ENCODE assay signal across 18 cellular contexts in the genomic region with DNA sequence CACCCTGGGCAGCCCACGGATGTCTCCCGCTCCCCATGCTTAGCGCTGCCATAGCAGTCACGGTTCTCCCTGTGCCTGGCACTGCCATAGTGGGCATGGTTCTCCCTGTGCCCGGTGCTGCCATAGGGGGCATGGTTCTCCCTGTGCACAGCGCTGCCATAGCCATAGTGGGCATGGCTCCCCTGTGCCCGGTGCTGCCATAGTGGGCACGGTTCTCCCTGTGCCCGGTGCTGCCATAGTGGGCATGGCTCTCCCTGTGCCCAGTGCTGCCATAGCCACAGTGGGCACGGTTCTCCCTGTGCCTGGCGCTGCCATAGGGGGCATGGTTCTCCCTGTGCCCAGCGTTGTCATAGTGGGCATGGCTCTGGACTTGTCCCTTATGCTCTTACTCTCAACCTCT. TPM values are rescaled to one million over a fixed set of nuclear protein-coding genes. Genes with fewer than 3 reads are reported as not detected.
DNase-seq lines count a peak whose midpoint lies in the region; ATAC-seq and TF ChIP-seq lines count a peak whose summit lies in the region.
"Had no signal": no experiment of that assay in that cellular context is flagged by ENCODE, and none has a peak within 500 bp of the region (broad histone marks: within the 10 kb centered on the region; RNA-seq: fewer than 3 reads in every experiment).

No MANE protein-coding gene starts in this region.

- TF ChIP-seq CTCF in HEK293 (tag by site-specific recombination; IDR thresholded peaks at IDR 0.05) (no peak), endothelial cell (IDR thresholded peaks at IDR 0.05; ENCODE audit: unreplicated experiment) (no peak), spleen (IDR thresholded peaks at IDR 0.05 in 8 of 11, conservative IDR thresholded peaks at IDR 0.05 in 3 of 11) (no peak), mesothelial cell of epicardium (IDR thresholded peaks at IDR 0.05; ENCODE audit: unreplicated experiment) (no peak)

- no peak overlapping the region for H3K27ac Mint-ChIP-seq in T-helper 17 cell
- no peak overlapping the region for H3K27ac Mint-ChIP-seq in endothelial cell (ENCODE audit: unreplicated experiment)
- peak overlapping the region; percentile 82 for H3K27ac Mint-ChIP-seq in stimulated activated effector memory CD8-positive, alpha-beta T cell treated with anti-CD3 and anti-CD28 coated beads, Interleukin-12 subunit alpha, Interleukin-12 subunit beta, amount 100 ng/mL, for 72 hours
- H3K27ac Mint-ChIP-seq in mesothelial cell of epicardium, result no peak overlapping the region
- H3K27ac Mint-ChIP-seq: CD4-positive, alpha-beta T cell; GM23338 had no signal

- H3K4me3 ChIP-seq in HEK293 (ENCODE audit: low read depth, low read length) (no peak overlapping the region), spleen (no peak overlapping the region)
- H3K4me3 ChIP-seq: GM23338, SJCRH30 had no signal

- POLR2A ChIA-PET in HEK293 (lab: Yijun Ruan, JAX), result interaction anchor here (0.7 kb wide), 1 partner anchor 21 kb away, joined by 3 read pairs; no protein-coding TSS in a partner anchor

- WGBS in spleen, 5 donors, result 89 to 95% (median 94%) methylated on average over 10 to 12 of the region's 12 CpGs

- no peak for TF ChIP-seq POLR2A in spleen (IDR thresholded peaks at IDR 0.05)

- H3K4me1 ChIP-seq in HEK293 (ENCODE audit: control insufficient read depth, insufficient read depth, low read length) (no peaks in the 10 kb centered on the region), spleen (peaks cover 2 to 37% (median 12%) of the 10 kb centered on the region in 6 donors)

- CTCF ChIA-PET in HEK293 (lab: Yijun Ruan, JAX), result interaction anchor here (0.7 to 1.1 kb wide), 3 partner anchors 21 to 564 kb away, joined by 3 to 5 read pairs (median 3); no protein-coding TSS in a partner anchor

- no peak for ATAC-seq in T-helper 17 cell
- no peak for ATAC-seq in stimulated activated effector memory CD8-positive, alpha-beta T cell treated with anti-CD3 and anti-CD28 coated beads, Interleukin-12 subunit alpha, Interleukin-12 subunit beta, amount 100 ng/mL, for 72 hours
- ATAC-seq: GM23338 had no signal

- DNase-seq in T-helper 17 cell (no peak), endothelial cell (ENCODE audit: low spot score) (no peak), NCI-H524 (lab: John Stamatoyannopoulos, UW) (no peak), spleen (no peak), mesothelial cell of epicardium (ENCODE audit: low spot score in 2 of 2, unreplicated experiment in 2 of 2) (no peak)
- no peak for DNase-seq in stimulated activated effector memory CD8-positive, alpha-beta T cell treated with anti-CD3 and anti-CD28 coated beads, Interleukin-12 subunit alpha, Interleukin-12 subunit beta, amount 100 ng/mL, for 72 hours (ENCODE audit: low spot score in 2 of 2)
- DNase-seq: CD4-positive, alpha-beta T cell; DMS79 treated with DMSO at 0.1 percent for 48 hours; NCI-H1417; NCI-H2029; NCI-H2171 treated with DMSO at 0.1 percent for 48 hours; NCI-H510A treated with DMSO at 0.1 percent for 48 hours; OCI-M1; RPMI8226; SJCRH30 had no signal

- no peaks in the 10 kb centered on the region for H3K27me3 ChIP-seq in spleen (replicated peaks in 1 of 7)
- H3K27me3 ChIP-seq: SJCRH30 had no signal

- H3K9me3 ChIP-seq in HEK293 (ENCODE audit: control insufficient read depth, insufficient read depth, low read depth, low read length) (no peaks in the 10 kb centered on the region), T-helper 17 cell (ENCODE audit: control insufficient read depth, low read length, poor library complexity, severe bottlenecking) (no peaks in the 10 kb centered on the region), spleen (no peaks in the 10 kb centered on the region)
- H3K9me3 ChIP-seq: SJCRH30 had no signal

- no peaks in the 10 kb centered on the region for H3K27me3 Mint-ChIP-seq in T-helper 17 cell
- H3K27me3 Mint-ChIP-seq in endothelial cell (ENCODE audit: unreplicated experiment), result peaks cover 12% of the 10 kb centered on the region
- no peaks in the 10 kb centered on the region for H3K27me3 Mint-ChIP-seq in mesothelial cell of epicardium (ENCODE audit: low read depth)
- H3K27me3 Mint-ChIP-seq: B cell; CD4-positive, alpha-beta T cell had no signal

- H3K36me3 ChIP-seq in HEK293 (ENCODE audit: control insufficient read depth in 2 of 2, insufficient read depth in 1 of 2, low read length in 2 of 2) (no peaks in the 10 kb centered on the region), spleen (peaks cover 0 to 11% (median 0%) of the 10 kb centered on the region in 6 donors)
- H3K36me3 ChIP-seq: SJCRH30 had no signal

- H3K27ac ChIP-seq in HEK293 (ENCODE audit: extremely low read depth, low read depth, low read length) (no peak overlapping the region), spleen (no peak overlapping the region)

- H3K4me3 Mint-ChIP-seq in T-helper 17 cell, result peak overlapping the region; percentile 31
- H3K4me3 Mint-ChIP-seq in endothelial cell (ENCODE audit: unreplicated experiment), result peak overlapping the region; percentile 26
- no peak overlapping the region for H3K4me3 Mint-ChIP-seq in stimulated activated effector memory CD8-positive, alpha-beta T cell treated with anti-CD3 and anti-CD28 coated beads, Interleukin-12 subunit alpha, Interleukin-12 subunit beta, amount 100 ng/mL, for 72 hours
- H3K4me3 Mint-ChIP-seq in mesothelial cell of epicardium, result no peak overlapping the region
- H3K4me3 Mint-ChIP-seq: B cell; CD4-positive, alpha-beta T cell; GM23338 had no signal

- H3K4me1 Mint-ChIP-seq in T-helper 17 cell (peaks cover 31% of the 10 kb centered on the region), endothelial cell (ENCODE audit: unreplicated experiment) (peaks cover 5% of the 10 kb centered on the region), mesothelial cell of epicardium (peaks cover 26% of the 10 kb centered on the region)
- H3K4me1 Mint-ChIP-seq in stimulated activated effector memory CD8-positive, alpha-beta T cell treated with anti-CD3 and anti-CD28 coated beads, Interleukin-12 subunit alpha, Interleukin-12 subunit beta, amount 100 ng/mL, for 72 hours, result peaks cover 42% of the 10 kb centered on the region

- H3K9me3 Mint-ChIP-seq in endothelial cell (ENCODE audit: unreplicated experiment) (no peaks in the 10 kb centered on the region), mesothelial cell of epicardium (no peaks in the 10 kb centered on the region)
- H3K9me3 Mint-ChIP-seq in stimulated activated effector memory CD8-positive, alpha-beta T cell treated with anti-CD3 and anti-CD28 coated beads, Interleukin-12 subunit alpha, Interleukin-12 subunit beta, amount 100 ng/mL, for 72 hours, result no peaks in the 10 kb centered on the region
- H3K9me3 Mint-ChIP-seq: CD4-positive, alpha-beta T cell; GM23338 had no signal

- intact Hi-C loops in spleen (cut with DNase I; ENCODE audit: low total_unique reads), result no loop called here

- H3K36me3 Mint-ChIP-seq in T-helper 17 cell (ENCODE audit: low read depth), result no peaks in the 10 kb centered on the region
- peaks cover 14% of the 10 kb centered on the region for H3K36me3 Mint-ChIP-seq in endothelial cell (ENCODE audit: low read depth, unreplicated experiment)
- H3K36me3 Mint-ChIP-seq in stimulated activated effector memory CD8-positive, alpha-beta T cell treated with anti-CD3 and anti-CD28 coated beads, Interleukin-12 subunit alpha, Interleukin-12 subunit beta, amount 100 ng/mL, for 72 hours, result no peaks in the 10 kb centered on the region
- no peaks in the 10 kb centered on the region for H3K36me3 Mint-ChIP-seq in mesothelial cell of epicardium

TF ChIP-seq in HEK293, 187 proteins besides CTCF, POLR2A, EP300 and RAD21 (continues in another document):
- TF ChIP-seq, protein P1, sequence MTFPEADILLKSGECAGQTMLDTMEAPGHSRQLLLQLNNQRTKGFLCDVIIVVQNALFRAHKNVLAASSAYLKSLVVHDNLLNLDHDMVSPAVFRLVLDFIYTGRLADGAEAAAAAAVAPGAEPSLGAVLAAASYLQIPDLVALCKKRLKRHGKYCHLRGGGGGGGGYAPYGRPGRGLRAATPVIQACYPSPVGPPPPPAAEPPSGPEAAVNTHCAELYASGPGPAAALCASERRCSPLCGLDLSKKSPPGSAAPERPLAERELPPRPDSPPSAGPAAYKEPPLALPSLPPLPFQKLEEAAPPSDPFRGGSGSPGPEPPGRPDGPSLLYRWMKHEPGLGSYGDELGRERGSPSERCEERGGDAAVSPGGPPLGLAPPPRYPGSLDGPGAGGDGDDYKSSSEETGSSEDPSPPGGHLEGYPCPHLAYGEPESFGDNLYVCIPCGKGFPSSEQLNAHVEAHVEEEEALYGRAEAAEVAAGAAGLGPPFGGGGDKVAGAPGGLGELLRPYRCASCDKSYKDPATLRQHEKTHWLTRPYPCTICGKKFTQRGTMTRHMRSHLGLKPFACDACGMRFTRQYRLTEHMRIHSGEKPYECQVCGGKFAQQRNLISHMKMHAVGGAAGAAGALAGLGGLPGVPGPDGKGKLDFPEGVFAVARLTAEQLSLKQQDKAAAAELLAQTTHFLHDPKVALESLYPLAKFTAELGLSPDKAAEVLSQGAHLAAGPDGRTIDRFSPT (tag by site-specific recombination; IDR thresholded peaks at IDR 0.05), result peak; percentile 77

RNA-seq across cellular contexts. Expression of a gene that starts 19.9 kb away (rescaled TPM):
- total RNA-seq in T-helper 17 cell (100 to 1,000 TPM in 1 of 2 donors, 10 to 100 TPM in 1; 93.3 to 108 TPM), endothelial cell (ENCODE audit: unreplicated experiment) (55.1 TPM), spleen (100 to 1,000 TPM; 248 to 365 (median 278) TPM), mesothelial cell of epicardium (154 to 163 TPM (median 155 TPM) in 3 replicates)
- polyA plus RNA-seq in spleen, result 100 to 1,000 TPM in 2 of 3 donors, 10 to 100 TPM in 1; 76.7 to 176 (median 127) TPM

RNA-seq across cellular contexts. Expression of a gene that starts 21.8 kb away (rescaled TPM):
- total RNA-seq in T-helper 17 cell, result 10 to 100 TPM; 12.9 to 17.7 TPM
- total RNA-seq in endothelial cell (ENCODE audit: unreplicated experiment), result 13.4 TPM
- 10 to 100 TPM; 19.7 to 35.1 (median 27.9) TPM for total RNA-seq in spleen
- polyA plus RNA-seq in spleen, result 10 to 100 TPM; 23.7 to 46.7 (median 31.9) TPM
- 51.1 to 54.9 TPM (median 54.7 TPM) in 3 replicates for total RNA-seq in mesothelial cell of epicardium

RNA-seq across cellular contexts. Expression of a gene that starts 42.2 kb away (rescaled TPM):
- total RNA-seq in T-helper 17 cell, result 100 to 1,000 TPM in 1 of 2 donors, 10 to 100 TPM in 1; 95.4 to 121 TPM
- 51.0 TPM for total RNA-seq in endothelial cell (ENCODE audit: unreplicated experiment)
- 100 to 1,000 TPM; 212 to 368 (median 234) TPM for total RNA-seq in spleen
- 100 to 1,000 TPM in 2 of 3 donors, 10 to 100 TPM in 1; 96.9 to 343 (median 341) TPM for polyA plus RNA-seq in spleen
- 44.0 to 48.0 TPM (median 45.0 TPM) in 3 replicates for total RNA-seq in mesothelial cell of epicardium

Comparison
In these comparisons a context has a peak if more than half of its experiments do, and no peak if none do; other contexts are left out.
1. H3K4me3 Mint-ChIP-seq: peak in T-helper 17 cell (single experiment) and endothelial cell (single experiment); none in stimulated activated effector memory CD8-positive, alpha-beta T cell treated with anti-CD3 and anti-CD28 coated beads, Interleukin-12 subunit alpha, Interleukin-12 subunit beta, amount 100 ng/mL, for 72 hours (single experiment) and mesothelial cell of epicardium (single experiment).